In genomic region chr2:6434396-6434795, GRCh38 we compare ENCODE assay signal across 24 cellular contexts.
DNase-seq lines count a peak whose midpoint lies in the region; ATAC-seq, FAIRE-seq and TF ChIP-seq lines count a peak whose summit lies in the region.
"Had no signal": no experiment of that assay in that cellular context is flagged by ENCODE, and none has a peak within 500 bp of the region (broad histone marks: within the 10 kb centered on the region; RNA-seq: fewer than 3 reads in every experiment).

No MANE protein-coding gene starts in this region.

- H3K36me3 ChIP-seq in HepG2 (replicated peaks in 1 of 2; ENCODE audit: control insufficient read depth in 1 of 2, insufficient read depth in 2 of 2, low read length in 2 of 2) (no peaks in the 10 kb centered on the region), right lobe of liver (no peaks in the 10 kb centered on the region), OCI-LY1 (ENCODE audit: insufficient read depth, low read length) (no peaks in the 10 kb centered on the region; the same call in 1 of the 2 replicates), smooth muscle cell (ENCODE audit: low read depth) (no peaks in the 10 kb centered on the region), suprapubic skin (no peaks in the 10 kb centered on the region)
- H3K36me3 ChIP-seq: BLaER1 treated with 17β-estradiol and CSF1 and Interleukin-3, amounts not matched to agents 10 nM and 100 nM had no signal

- no peak for TF ChIP-seq CTCF in HepG2 (CRISPR knock-in tag; IDR thresholded peaks at IDR 0.05)
- no peak for TF ChIP-seq CTCF in right lobe of liver (IDR thresholded peaks at IDR 0.05)
- no peak for TF ChIP-seq CTCF in OCI-LY1 (IDR thresholded peaks at IDR 0.05; ENCODE audit: low read length)
- TF ChIP-seq CTCF in smooth muscle cell (IDR thresholded peaks at IDR 0.05; ENCODE audit: borderline replicate concordance, insufficient read depth, poor library complexity, severe bottlenecking), result no peak
- TF ChIP-seq CTCF in suprapubic skin (IDR thresholded peaks at IDR 0.05), result no peak

- no peaks in the 10 kb centered on the region for H3F3A ChIP-seq in OCI-LY1 (ENCODE audit: insufficient read depth, low read length)
- no peaks in the 10 kb centered on the region for H3F3A ChIP-seq in smooth muscle cell (ENCODE audit: low read depth)

- H4K20me1 ChIP-seq in HepG2 (ENCODE audit: insufficient read depth, low read length) (no peaks in the 10 kb centered on the region), OCI-LY1 (ENCODE audit: insufficient read depth, low read length) (no peaks in the 10 kb centered on the region), smooth muscle cell (ENCODE audit: low read depth) (no peaks in the 10 kb centered on the region)
- H4K20me1 ChIP-seq: BLaER1 treated with 17β-estradiol and CSF1 and Interleukin-3, amounts not matched to agents 10 nM and 100 nM had no signal

- no peaks in the 10 kb centered on the region for H3K9me3 ChIP-seq in HepG2 (ENCODE audit: low read length)
- H3K9me3 ChIP-seq in right lobe of liver, result no peaks in the 10 kb centered on the region
- H3K9me3 ChIP-seq in OCI-LY1 (ENCODE audit: low read length), result peaks cover 17% of the 10 kb centered on the region; the same call in 1 of the 2 replicates
- no peaks in the 10 kb centered on the region for H3K9me3 ChIP-seq in smooth muscle cell (replicated peaks; ENCODE audit: low read depth)
- no peaks in the 10 kb centered on the region for H3K9me3 ChIP-seq in suprapubic skin
- H3K9me3 ChIP-seq: A549; BLaER1 treated with 17β-estradiol and CSF1 and Interleukin-3, amounts not matched to agents 10 nM and 100 nM; Caco-2 had no signal

- 15% methylated on average over 6 of the region's 6 CpGs for WGBS in HepG2 (ENCODE audit: low lambda C conversion rate)
- 64% methylated on average over 6 of the region's 6 CpGs for WGBS in right lobe of liver (ENCODE audit: insufficient coverage, low coverage, low lambda C conversion rate, missing lambda C conversion rate)
- WGBS in smooth muscle cell (ENCODE audit: low lambda C conversion rate), result 75% methylated on average over 6 of the region's 6 CpGs
- 86% methylated on average over 6 of the region's 6 CpGs for WGBS in suprapubic skin

- no peaks in the 10 kb centered on the region for H3K4me1 Mint-ChIP-seq in stimulated activated naive CD8-positive, alpha-beta T cell treated with anti-CD3 and anti-CD28 coated beads, Interleukin-15, amount 100 ng/mL, for 72 hours
- H3K4me1 Mint-ChIP-seq: B cell had no signal

- BruUV-seq in HepG2 (replicated peaks; lab: Mats Ljungman, UMichigan), result no TSS peak

- no peak for FAIRE-seq in HepG2 (lab: Jason Lieb, UNC)
- FAIRE-seq: A549, D721Med, G401.6, GM12891, GM19239 had no signal

- H3K9ac ChIP-seq in HepG2 (ENCODE audit: insufficient read depth, low read depth, low read length) (no peak overlapping the region), OCI-LY1 (ENCODE audit: low read length) (no peak overlapping the region), smooth muscle cell (ENCODE audit: low read depth) (no peak overlapping the region)
- H3K9ac ChIP-seq: BLaER1 treated with 17β-estradiol and CSF1 and Interleukin-3, amounts not matched to agents 10 nM and 100 nM had no signal

- no peak for ATAC-seq in HepG2
- ATAC-seq in right lobe of liver, result no peak
- no peak for ATAC-seq in stimulated activated naive CD8-positive, alpha-beta T cell treated with anti-CD3 and anti-CD28 coated beads, Interleukin-15, amount 100 ng/mL, for 72 hours
- ATAC-seq: A549; CD8-positive, alpha-beta T cell had no signal

- TF ChIP-seq POLR2A in HepG2 (IDR thresholded peaks at IDR 0.05; ENCODE audit: insufficient read depth in 1 of 2, low read depth in 2 of 2, low read length in 2 of 2) (no peak), right lobe of liver (IDR thresholded peaks at IDR 0.05) (no peak), suprapubic skin (IDR thresholded peaks at IDR 0.05) (no peak)

- H3K4me3 Mint-ChIP-seq in stimulated activated naive CD8-positive, alpha-beta T cell treated with anti-CD3 and anti-CD28 coated beads, Interleukin-15, amount 100 ng/mL, for 72 hours, result no peak overlapping the region
- H3K4me3 Mint-ChIP-seq: B cell; CD4-positive, alpha-beta T cell; CD8-positive, alpha-beta T cell had no signal

- H3K4me1 ChIP-seq in HepG2 (ENCODE audit: insufficient read depth, low read length) (no peaks in the 10 kb centered on the region), right lobe of liver (no peaks in the 10 kb centered on the region), OCI-LY1 (ENCODE audit: insufficient read depth, low read length, severe bottlenecking) (peaks cover 16% of the 10 kb centered on the region), smooth muscle cell (ENCODE audit: low read depth) (no peaks in the 10 kb centered on the region), suprapubic skin (no peaks in the 10 kb centered on the region)
- H3K4me1 ChIP-seq: A549; BLaER1 treated with 17β-estradiol and CSF1 and Interleukin-3, amounts not matched to agents 10 nM and 100 nM; Caco-2 had no signal

- CTCF ChIA-PET in HepG2 (lab: Yijun Ruan, JAX; ENCODE audit: low intra/inter-chr PET ratio, low total read pairs), result no interaction called here

- peaks cover 7 to 8% of the 10 kb centered on the region in 2 donors for H3K9me3 Mint-ChIP-seq in stimulated activated naive CD8-positive, alpha-beta T cell treated with anti-CD3 and anti-CD28 coated beads, Interleukin-15, amount 100 ng/mL, for 72 hours
- H3K9me3 Mint-ChIP-seq: CD4-positive, alpha-beta T cell had no signal

- H3K27me3 Mint-ChIP-seq in stimulated activated naive CD8-positive, alpha-beta T cell treated with anti-CD3 and anti-CD28 coated beads, Interleukin-15, amount 100 ng/mL, for 72 hours, result no peaks in the 10 kb centered on the region
- H3K27me3 Mint-ChIP-seq: B cell; CD4-positive, alpha-beta T cell had no signal

- no peak for TF ChIP-seq EP300 in HepG2 (IDR thresholded peaks at IDR 0.05; ENCODE audit: low read depth in 2 of 2, low read length in 2 of 2)
- no peak for TF ChIP-seq EP300 in HepG2 (CRISPR knock-in tag; IDR thresholded peaks at IDR 0.05; ENCODE audit: borderline replicate concordance)
- TF ChIP-seq EP300 in suprapubic skin (IDR thresholded peaks at IDR 0.05), result no peak

- in situ Hi-C loops in HepG2 (cut with HindIII; ENCODE audit: extremely low pct_ligation_motif_present, low pct_unique_long_range_greater_than_20kb), result no loop called here

- POLR2A ChIA-PET in HepG2 (lab: Yijun Ruan, JAX), result no interaction called here

- H3K4me2 ChIP-seq in HepG2 (ENCODE audit: low read depth, low read length), result no peak overlapping the region
- H3K4me2 ChIP-seq in OCI-LY1 (ENCODE audit: low read length), result no peak overlapping the region
- no peak overlapping the region for H3K4me2 ChIP-seq in smooth muscle cell
- H3K4me2 ChIP-seq: A549; BLaER1 treated with 17β-estradiol and CSF1 and Interleukin-3, amounts not matched to agents 10 nM and 100 nM had no signal

- no peak for TF ChIP-seq RAD21 in HepG2 (CRISPR knock-in tag; IDR thresholded peaks at IDR 0.05)

- H3K27me3 ChIP-seq in HepG2 (ENCODE audit: control insufficient read depth in 1 of 2, insufficient read depth in 2 of 2, low read length in 2 of 2), result no peaks in the 10 kb centered on the region
- H3K27me3 ChIP-seq in right lobe of liver, result no peaks in the 10 kb centered on the region
- no peaks in the 10 kb centered on the region for H3K27me3 ChIP-seq in OCI-LY1 (ENCODE audit: insufficient read depth, low read length)
- H3K27me3 ChIP-seq in smooth muscle cell (ENCODE audit: low read depth), result no peaks in the 10 kb centered on the region
- H3K27me3 ChIP-seq in suprapubic skin, result no peaks in the 10 kb centered on the region
- H3K27me3 ChIP-seq: BLaER1 treated with 17β-estradiol and CSF1 and Interleukin-3, amounts not matched to agents 10 nM and 100 nM had no signal

- intact Hi-C loops in HepG2 (cut with micrococcal nuclease; ENCODE audit: unreplicated experiment) (no loop called here), right lobe of liver (cut with DNase I) (no loop called here), head of caudate nucleus (cut with DNase I) (loop anchor here (10.0 kb wide), 1 partner anchor 50 kb away; no protein-coding TSS in a partner anchor)

- H3K27ac ChIP-seq in HepG2 (ENCODE audit: extremely low read length, insufficient read depth, low read length), result no peak overlapping the region
- no peak overlapping the region for H3K27ac ChIP-seq in right lobe of liver
- no peak overlapping the region for H3K27ac ChIP-seq in OCI-LY1 (ENCODE audit: low read depth, low read length, poor library complexity, severe bottlenecking)
- H3K27ac ChIP-seq in smooth muscle cell (ENCODE audit: low read depth), result no peak overlapping the region
- no peak overlapping the region for H3K27ac ChIP-seq in suprapubic skin
- H3K27ac ChIP-seq: 22Rv1; A549; BLaER1 treated with 17β-estradiol and CSF1 and Interleukin-3, amounts not matched to agents 10 nM and 100 nM; C4-2B had no signal

- H3K4me3 ChIP-seq in HepG2 (replicated peaks in 1 of 3; ENCODE audit: insufficient read depth in 1 of 3, low read depth in 2 of 3, low read length in 3 of 3) (no peak overlapping the region), right lobe of liver (no peak overlapping the region), OCI-LY1 (ENCODE audit: low read depth, low read length, poor library complexity, severe bottlenecking) (no peak overlapping the region), smooth muscle cell (no peak overlapping the region), suprapubic skin (no peak overlapping the region)
- H3K4me3 ChIP-seq: A549; BLaER1 treated with 17β-estradiol and CSF1 and Interleukin-3, amounts not matched to agents 10 nM and 100 nM had no signal

- H3K79me2 ChIP-seq in HepG2 (ENCODE audit: insufficient read depth, low read length), result no peaks in the 10 kb centered on the region
- no peaks in the 10 kb centered on the region for H3K79me2 ChIP-seq in OCI-LY1 (ENCODE audit: insufficient read depth, low read length)
- no peaks in the 10 kb centered on the region for H3K79me2 ChIP-seq in smooth muscle cell (ENCODE audit: low read depth)

- no peak overlapping the region for H3K27ac Mint-ChIP-seq in stimulated activated naive CD8-positive, alpha-beta T cell treated with anti-CD3 and anti-CD28 coated beads, Interleukin-15, amount 100 ng/mL, for 72 hours
- H3K27ac Mint-ChIP-seq: B cell; CD4-positive, alpha-beta T cell; CD8-positive, alpha-beta T cell had no signal

- no peaks in the 10 kb centered on the region for H3K9me2 ChIP-seq in OCI-LY1 (ENCODE audit: low read depth, low read length)

- DNase-seq in HepG2 (ENCODE audit: low spot score) (no peak), right lobe of liver (no peak), head of caudate nucleus (peak; percentile 15 to 92 (median 65)), smooth muscle cell (lab: John Stamatoyannopoulos, UW; ENCODE audit: unreplicated experiment) (no peak), suprapubic skin (ENCODE audit: low spot score in 2 of 2) (no peak), SHP77 treated with DMSO at 0.1 percent for 48 hours (lab: John Stamatoyannopoulos, UW) (no peak)
- DNase-seq in stimulated activated naive CD8-positive, alpha-beta T cell treated with anti-CD3 and anti-CD28 coated beads, Interleukin-15, amount 100 ng/mL, for 72 hours, result no peak
- DNase-seq: AML-193; Caco-2; Calu3; CD4-positive, alpha-beta T cell; CD8-positive, alpha-beta T cell; DMS79 treated with DMSO at 0.1 percent for 48 hours; GF-D8 had no signal

- H2AFZ ChIP-seq in HepG2 (ENCODE audit: low read length), result no peak overlapping the region
- 0 out of 2 replicates have a peak overlapping the region, but pooled peaks have one; percentile 55 for H2AFZ ChIP-seq in OCI-LY1 (ENCODE audit: low read length)
- peak overlapping the region; percentile 15 for H2AFZ ChIP-seq in smooth muscle cell (ENCODE audit: low read depth)

Comparison
In these comparisons a context has a peak if more than half of its experiments do, and no peak if none do; other contexts are left out.
1. DNase-seq: peak in head of caudate nucleus (42 of 42); none in HepG2 (single experiment), right lobe of liver (0 of 3), smooth muscle cell (single experiment), suprapubic skin (0 of 2), stimulated activated naive CD8-positive, alpha-beta T cell treated with anti-CD3 and anti-CD28 coated beads, Interleukin-15, amount 100 ng/mL, for 72 hours (0 of 2) and SHP77 treated with DMSO at 0.1 percent for 48 hours (single experiment).